In the genomic region with DNA sequence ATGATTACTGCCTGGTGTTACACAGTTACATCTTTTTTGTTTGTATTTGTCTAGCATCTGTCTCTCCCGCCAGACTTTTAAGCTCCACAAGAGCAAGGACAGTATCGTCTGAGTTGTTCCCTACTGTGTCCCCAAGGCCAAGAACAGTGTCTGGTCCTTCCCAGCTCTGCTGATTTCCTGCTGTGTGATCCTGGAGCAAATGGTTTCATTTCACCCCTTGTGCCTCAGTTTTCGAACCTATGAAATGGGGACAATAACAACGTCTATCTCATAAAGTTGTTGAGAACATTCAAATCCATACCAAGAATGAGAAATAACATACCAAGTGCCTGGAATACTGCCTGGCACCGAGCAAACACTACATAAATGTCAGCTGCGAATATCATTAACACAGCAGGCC, we compare ENCODE assay signal across 17 cellular contexts. TPM values are rescaled to one million over a fixed set of nuclear protein-coding genes. Genes with fewer than 3 reads are reported as not detected.
DNase-seq lines count a peak whose midpoint lies in the region; ATAC-seq and TF ChIP-seq lines count a peak whose summit lies in the region.
"Had no signal": no experiment of that assay in that cellular context is flagged by ENCODE, and none has a peak within 500 bp of the region (broad histone marks: within the 10 kb centered on the region; RNA-seq: fewer than 3 reads in every experiment).

No MANE protein-coding gene starts in this region.

- ATAC-seq in activated T-cell treated with anti-CD3 and anti-CD28 coated beads, Interleukin-2, amount 50 U/mL, for 4 hours, result no peak
- ATAC-seq in T-cell (replicated peaks in 1 of 4) (no peak), GM18505 (IDR thresholded peaks at IDR 0.05; ENCODE audit: unreplicated experiment) (no peak), HG02970 (IDR thresholded peaks at IDR 0.05; ENCODE audit: low FRiP score, unreplicated experiment) (no peak)
- no peak for ATAC-seq in stimulated activated memory B cell treated with anti-CD40 and anti-IgM and Interleukin-4, amounts not matched to agents 10 μg/mL and 1 μg/mL and 100 μg/mL, for 72 hours
- ATAC-seq: esophagus mucosa, left colon had no signal

- peak overlapping the region; percentile 95 for H3K27ac Mint-ChIP-seq in activated T-cell treated with anti-CD3 and anti-CD28 coated beads, Interleukin-2, amount 50 U/mL, for 24 hours
- peak overlapping the region; percentile 96 to 98 for H3K27ac Mint-ChIP-seq in T-cell
- peak overlapping the region; percentile 71 for H3K27ac Mint-ChIP-seq in dendritic cell treated with granulocyte-macrophage colony-stimulating factor and Interleukin-4, amounts not matched to agents 40 ng/mL and 50 ng/mL, for 4 days
- peak overlapping the region; percentile 82 for H3K27ac Mint-ChIP-seq in stimulated activated memory B cell treated with anti-CD40 and anti-IgM and Interleukin-4, amounts not matched to agents 10 μg/mL and 1 μg/mL and 100 μg/mL, for 72 hours
- H3K27ac Mint-ChIP-seq: nephron had no signal

- H3K4me3 Mint-ChIP-seq in activated T-cell treated with anti-CD3 and anti-CD28 coated beads, Interleukin-2, amount 50 U/mL, for 24 hours, result no peak overlapping the region
- no peak overlapping the region for H3K4me3 Mint-ChIP-seq in activated T-cell treated with anti-CD3 and anti-CD28 coated beads, Interleukin-2, amount 50 U/mL, for 4 hours
- H3K4me3 Mint-ChIP-seq in T-cell, result peak overlapping the region in 1 of 3 donors; percentile 84
- H3K4me3 Mint-ChIP-seq in dendritic cell treated with granulocyte-macrophage colony-stimulating factor and Interleukin-4, amounts not matched to agents 40 ng/mL and 50 ng/mL, for 4 days, result no peak overlapping the region
- H3K4me3 Mint-ChIP-seq in stimulated activated memory B cell treated with anti-CD40 and anti-IgM and Interleukin-4, amounts not matched to agents 10 μg/mL and 1 μg/mL and 100 μg/mL, for 72 hours, result no peak overlapping the region
- H3K4me3 Mint-ChIP-seq: nephron had no signal

- no peaks in the 10 kb centered on the region for H3K9me3 Mint-ChIP-seq in activated T-cell treated with anti-CD3 and anti-CD28 coated beads, Interleukin-2, amount 50 U/mL, for 24 hours
- no peaks in the 10 kb centered on the region for H3K9me3 Mint-ChIP-seq in activated T-cell treated with anti-CD3 and anti-CD28 coated beads, Interleukin-2, amount 50 U/mL, for 4 hours
- H3K9me3 Mint-ChIP-seq in T-cell, result no peaks in the 10 kb centered on the region
- no peaks in the 10 kb centered on the region for H3K9me3 Mint-ChIP-seq in dendritic cell treated with granulocyte-macrophage colony-stimulating factor and Interleukin-4, amounts not matched to agents 40 ng/mL and 50 ng/mL, for 4 days
- H3K9me3 Mint-ChIP-seq in stimulated activated memory B cell treated with anti-CD40 and anti-IgM and Interleukin-4, amounts not matched to agents 10 μg/mL and 1 μg/mL and 100 μg/mL, for 72 hours, result no peaks in the 10 kb centered on the region
- H3K9me3 Mint-ChIP-seq: nephron had no signal

- POLR2A ChIA-PET in T-cell (lab: Charles Lee), result interaction anchor here in 1 of 2 donors (0.7 kb wide), 1 partner anchor 10 kb away, joined by 3 read pairs; no protein-coding TSS in a partner anchor

- no peaks in the 10 kb centered on the region for H3K27me3 Mint-ChIP-seq in activated T-cell treated with anti-CD3 and anti-CD28 coated beads, Interleukin-2, amount 50 U/mL, for 24 hours
- H3K27me3 Mint-ChIP-seq in activated T-cell treated with anti-CD3 and anti-CD28 coated beads, Interleukin-2, amount 50 U/mL, for 4 hours (ENCODE audit: low read depth), result no peaks in the 10 kb centered on the region
- H3K27me3 Mint-ChIP-seq in T-cell, result no peaks in the 10 kb centered on the region
- no peaks in the 10 kb centered on the region for H3K27me3 Mint-ChIP-seq in dendritic cell treated with granulocyte-macrophage colony-stimulating factor and Interleukin-4, amounts not matched to agents 40 ng/mL and 50 ng/mL, for 4 days
- no peaks in the 10 kb centered on the region for H3K27me3 Mint-ChIP-seq in stimulated activated memory B cell treated with anti-CD40 and anti-IgM and Interleukin-4, amounts not matched to agents 10 μg/mL and 1 μg/mL and 100 μg/mL, for 72 hours

- CTCF ChIA-PET in T-cell (lab: Charles Lee), result interaction anchor here in 1 of 2 donors (0.9 kb wide), 1 partner anchor 10 kb away, joined by 3 read pairs; no protein-coding TSS in a partner anchor

- peaks cover 49% of the 10 kb centered on the region for H3K36me3 Mint-ChIP-seq in activated T-cell treated with anti-CD3 and anti-CD28 coated beads, Interleukin-2, amount 50 U/mL, for 24 hours (ENCODE audit: low read depth)
- H3K36me3 Mint-ChIP-seq in activated T-cell treated with anti-CD3 and anti-CD28 coated beads, Interleukin-2, amount 50 U/mL, for 4 hours (ENCODE audit: insufficient read depth), result peaks cover 15% of the 10 kb centered on the region
- H3K36me3 Mint-ChIP-seq in T-cell, result peaks cover 28% of the 10 kb centered on the region
- peaks cover 51% of the 10 kb centered on the region for H3K36me3 Mint-ChIP-seq in dendritic cell treated with granulocyte-macrophage colony-stimulating factor and Interleukin-4, amounts not matched to agents 40 ng/mL and 50 ng/mL, for 4 days (ENCODE audit: low read depth)
- H3K36me3 Mint-ChIP-seq in stimulated activated memory B cell treated with anti-CD40 and anti-IgM and Interleukin-4, amounts not matched to agents 10 μg/mL and 1 μg/mL and 100 μg/mL, for 72 hours, result peaks cover 39% of the 10 kb centered on the region

- peaks cover 53% of the 10 kb centered on the region for H3K4me1 Mint-ChIP-seq in activated T-cell treated with anti-CD3 and anti-CD28 coated beads, Interleukin-2, amount 50 U/mL, for 24 hours (ENCODE audit: low read depth)
- peaks cover 49% of the 10 kb centered on the region for H3K4me1 Mint-ChIP-seq in activated T-cell treated with anti-CD3 and anti-CD28 coated beads, Interleukin-2, amount 50 U/mL, for 4 hours (ENCODE audit: low read depth)
- peaks cover 57 to 64% (median 58%) of the 10 kb centered on the region in 3 donors for H3K4me1 Mint-ChIP-seq in T-cell
- peaks cover 28% of the 10 kb centered on the region for H3K4me1 Mint-ChIP-seq in dendritic cell treated with granulocyte-macrophage colony-stimulating factor and Interleukin-4, amounts not matched to agents 40 ng/mL and 50 ng/mL, for 4 days (ENCODE audit: low read depth)
- H3K4me1 Mint-ChIP-seq in stimulated activated memory B cell treated with anti-CD40 and anti-IgM and Interleukin-4, amounts not matched to agents 10 μg/mL and 1 μg/mL and 100 μg/mL, for 72 hours, result peaks cover 56% of the 10 kb centered on the region

- intact Hi-C loops in dendritic cell treated with granulocyte-macrophage colony-stimulating factor and Interleukin-4, amounts not matched to agents 40 ng/mL and 50 ng/mL, for 4 days (cut with micrococcal nuclease), result loop anchor here (5.0 kb wide), 1 partner anchor 33 kb away; a partner anchor contains a TSS

- TF ChIP-seq POLR2A in GM18505 (IDR thresholded peaks at IDR 0.05; ENCODE audit: borderline replicate concordance, extremely low read depth, insufficient read depth, insufficient read length), result no peak

- DNase-seq in activated T-cell treated with anti-CD3 and anti-CD28 coated beads, Interleukin-2, amount 50 U/mL, for 24 hours, result no peak
- DNase-seq in activated T-cell treated with anti-CD3 and anti-CD28 coated beads, Interleukin-2, amount 50 U/mL, for 4 hours, result no peak
- no peak for DNase-seq in T-cell
- no peak for DNase-seq in KG1 (lab: John Stamatoyannopoulos, UW)
- DNase-seq: central memory CD4-positive, alpha-beta T cell; left colon; NCI-H1694; NCI-H748 treated with DMSO at 0.1 percent for 48 hours; RPMI8226; thyroid gland had no signal

RNA-seq across cellular contexts. Expression of a gene that starts 11.5 kb away (rescaled TPM):
- 10 to 100 TPM; 21.0 to 24.2 (median 23.1) TPM for total RNA-seq in activated T-cell treated with anti-CD3 and anti-CD28 coated beads, Interleukin-2, amount 50 U/mL, for 4 hours
- total RNA-seq in T-cell, result 10 to 100 TPM; 31.7 to 37.8 (median 35.4) TPM

RNA-seq across cellular contexts. Expression of a gene that starts 11.8 kb away (rescaled TPM):
- 1 to 10 TPM; 1.3 to 2.5 (median 2.2) TPM for total RNA-seq in activated T-cell treated with anti-CD3 and anti-CD28 coated beads, Interleukin-2, amount 50 U/mL, for 4 hours
- 1 to 10 TPM in 3 of 5 donors, under 1 TPM in 2; 0.28 to 2.5 (median 1.5) TPM for total RNA-seq in T-cell

RNA-seq across cellular contexts. Expression of a gene that starts 30.8 kb away (rescaled TPM):
- 1 to 10 TPM; 1.6 to 3.0 (median 2.0) TPM for total RNA-seq in activated T-cell treated with anti-CD3 and anti-CD28 coated beads, Interleukin-2, amount 50 U/mL, for 4 hours
- 10 to 100 TPM in 1 of 5 donors, 1 to 10 TPM in 4; 3.4 to 12.7 (median 6.2) TPM for total RNA-seq in T-cell
- total RNA-seq: skeletal muscle tissue had no signal

RNA-seq across cellular contexts. Expression of a gene that starts 32.1 kb away (rescaled TPM):
- total RNA-seq in activated T-cell treated with anti-CD3 and anti-CD28 coated beads, Interleukin-2, amount 50 U/mL, for 4 hours, result 10 to 100 TPM; 31.7 to 38.2 (median 33.5) TPM
- 10 to 100 TPM; 17.5 to 30.2 (median 19.9) TPM for total RNA-seq in T-cell

RNA-seq across cellular contexts. Expression of a gene that starts 32.6 kb away (rescaled TPM):
- total RNA-seq in activated T-cell treated with anti-CD3 and anti-CD28 coated beads, Interleukin-2, amount 50 U/mL, for 4 hours, result 10 to 100 TPM; 16.6 to 22.3 (median 18.5) TPM
- 10 to 100 TPM in 3 of 5 donors, 1 to 10 TPM in 2; 5.4 to 19.6 (median 16.9) TPM for total RNA-seq in T-cell
